In the genomic region with DNA sequence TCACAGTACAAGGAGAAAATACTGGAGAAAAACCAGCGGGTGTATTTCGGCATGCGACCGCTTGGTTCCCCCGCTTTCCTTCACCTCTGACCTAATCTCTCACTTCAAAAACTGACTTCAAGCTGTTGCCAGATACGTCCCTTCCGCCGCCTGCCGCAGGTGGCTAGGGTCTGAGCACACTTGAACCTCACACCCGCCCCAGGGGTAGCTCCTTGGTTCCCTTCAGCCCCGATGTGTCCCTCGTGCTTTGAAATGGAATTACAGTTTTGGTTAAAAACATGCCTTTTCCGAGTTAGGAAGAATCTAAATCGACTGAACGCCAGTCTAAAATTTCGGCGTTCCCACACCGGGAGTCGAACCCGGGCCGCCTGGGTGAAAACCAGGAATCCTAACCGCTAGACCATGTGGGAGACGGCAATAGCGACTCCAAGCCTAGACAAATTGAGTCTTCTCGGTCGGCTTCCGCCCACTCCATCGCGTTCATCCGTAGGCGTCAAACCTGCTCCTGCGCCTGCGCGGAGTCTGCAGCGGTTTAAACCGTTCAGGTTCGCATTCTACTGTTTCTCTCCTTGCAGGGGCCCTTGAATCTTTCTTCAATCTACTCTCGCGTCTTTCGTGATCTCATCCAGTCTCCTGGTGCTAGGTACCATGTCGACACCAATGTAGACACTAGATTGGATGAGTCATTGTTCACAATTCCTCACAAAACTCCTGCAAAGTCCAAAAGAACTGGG, we compare ENCODE assay signal across 1 cellular context.
A peak's percentile ranks its signal among the peaks of the same experiment; 100 is the strongest.
TF ChIP-seq lines count a peak whose summit lies in the region.

No MANE protein-coding gene starts in this region.

TF ChIP-seq in GM12878, 131 proteins besides CTCF, POLR2A, EP300 and RAD21 (continued from another document):
- TF ChIP-seq, protein P1, sequence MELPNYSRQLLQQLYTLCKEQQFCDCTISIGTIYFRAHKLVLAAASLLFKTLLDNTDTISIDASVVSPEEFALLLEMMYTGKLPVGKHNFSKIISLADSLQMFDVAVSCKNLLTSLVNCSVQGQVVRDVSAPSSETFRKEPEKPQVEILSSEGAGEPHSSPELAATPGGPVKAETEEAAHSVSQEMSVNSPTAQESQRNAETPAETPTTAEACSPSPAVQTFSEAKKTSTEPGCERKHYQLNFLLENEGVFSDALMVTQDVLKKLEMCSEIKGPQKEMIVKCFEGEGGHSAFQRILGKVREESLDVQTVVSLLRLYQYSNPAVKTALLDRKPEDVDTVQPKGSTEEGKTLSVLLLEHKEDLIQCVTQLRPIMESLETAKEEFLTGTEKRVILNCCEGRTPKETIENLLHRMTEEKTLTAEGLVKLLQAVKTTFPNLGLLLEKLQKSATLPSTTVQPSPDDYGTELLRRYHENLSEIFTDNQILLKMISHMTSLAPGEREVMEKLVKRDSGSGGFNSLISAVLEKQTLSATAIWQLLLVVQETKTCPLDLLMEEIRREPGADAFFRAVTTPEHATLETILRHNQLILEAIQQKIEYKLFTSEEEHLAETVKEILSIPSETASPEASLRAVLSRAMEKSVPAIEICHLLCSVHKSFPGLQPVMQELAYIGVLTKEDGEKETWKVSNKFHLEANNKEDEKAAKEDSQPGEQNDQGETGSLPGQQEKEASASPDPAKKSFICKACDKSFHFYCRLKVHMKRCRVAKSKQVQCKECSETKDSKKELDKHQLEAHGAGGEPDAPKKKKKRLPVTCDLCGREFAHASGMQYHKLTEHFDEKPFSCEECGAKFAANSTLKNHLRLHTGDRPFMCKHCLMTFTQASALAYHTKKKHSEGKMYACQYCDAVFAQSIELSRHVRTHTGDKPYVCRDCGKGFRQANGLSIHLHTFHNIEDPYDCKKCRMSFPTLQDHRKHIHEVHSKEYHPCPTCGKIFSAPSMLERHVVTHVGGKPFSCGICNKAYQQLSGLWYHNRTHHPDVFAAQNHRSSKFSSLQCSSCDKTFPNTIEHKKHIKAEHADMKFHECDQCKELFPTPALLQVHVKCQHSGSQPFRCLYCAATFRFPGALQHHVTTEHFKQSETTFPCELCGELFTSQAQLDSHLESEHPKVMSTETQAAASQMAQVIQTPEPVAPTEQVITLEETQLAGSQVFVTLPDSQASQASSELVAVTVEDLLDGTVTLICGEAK (IDR thresholded peaks at IDR 0.05; ENCODE audit: borderline replicate concordance): peak; percentile 88
- TF ChIP-seq TARDBP (IDR thresholded peaks at IDR 0.05; ENCODE audit: borderline replicate concordance) (peak; percentile 97), TCF7 (IDR thresholded peaks at IDR 0.05; ENCODE audit: borderline replicate concordance) (peak; percentile 66; the same call in 1 of the 2 replicates), RCOR1 (conservative IDR thresholded peaks at IDR 0.05; ENCODE audit: low read depth, low read length) (no peak)
- TF ChIP-seq, protein P2, sequence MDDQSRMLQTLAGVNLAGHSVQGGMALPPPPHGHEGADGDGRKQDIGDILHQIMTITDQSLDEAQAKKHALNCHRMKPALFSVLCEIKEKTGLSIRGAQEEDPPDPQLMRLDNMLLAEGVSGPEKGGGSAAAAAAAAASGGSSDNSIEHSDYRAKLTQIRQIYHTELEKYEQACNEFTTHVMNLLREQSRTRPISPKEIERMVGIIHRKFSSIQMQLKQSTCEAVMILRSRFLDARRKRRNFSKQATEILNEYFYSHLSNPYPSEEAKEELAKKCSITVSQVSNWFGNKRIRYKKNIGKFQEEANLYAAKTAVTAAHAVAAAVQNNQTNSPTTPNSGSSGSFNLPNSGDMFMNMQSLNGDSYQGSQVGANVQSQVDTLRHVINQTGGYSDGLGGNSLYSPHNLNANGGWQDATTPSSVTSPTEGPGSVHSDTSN (IDR thresholded peaks at IDR 0.05; ENCODE audit: insufficient replicate concordance, low read depth, low read length): no peak
